1 cellular context compared by ENCODE assay signal in genomic region chr6:99612551-99613397, GRCh38.
TF ChIP-seq lines count a peak whose summit lies in the region.

No MANE protein-coding gene starts in this region.

TF ChIP-seq in GM12878, 131 proteins besides CTCF, POLR2A, EP300 and RAD21 (continued from another document):
- TF ChIP-seq HSF1 (IDR thresholded peaks at IDR 0.05; ENCODE audit: low read depth, low read length) (no peak), PRDM15 (CRISPR knock-in tag; IDR thresholded peaks at IDR 0.05) (no peak), ZNF24 (IDR thresholded peaks at IDR 0.05) (no peak), ZNF274 (IDR thresholded peaks at IDR 0.05; ENCODE audit: insufficient read depth, insufficient read length) (no peak), SMAD5 (IDR thresholded peaks at IDR 0.05; ENCODE audit: low read depth) (no peak), EED (IDR thresholded peaks at IDR 0.05; ENCODE audit: low read depth) (no peak), PAX5 (IDR thresholded peaks at IDR 0.05; ENCODE audit: borderline replicate concordance, low read depth, low read length) (no peak), POLR2AphosphoS5 (IDR thresholded peaks at IDR 0.05; ENCODE audit: low read length) (no peak), FOS (IDR thresholded peaks at IDR 0.05; ENCODE audit: borderline replicate concordance, extremely low read depth, insufficient read length) (no peak), SIX5 (IDR thresholded peaks at IDR 0.05; ENCODE audit: low read depth, low read length, severe bottlenecking) (no peak)
